32 cellular contexts compared by ENCODE assay signal in genomic region chr3:30941342-30941741, GRCh38. TPM values are rescaled to one million over a fixed set of nuclear protein-coding genes. Genes with fewer than 3 reads are reported as not detected.
"Had no signal": no experiment of that assay in that cellular context is flagged by ENCODE, and none has a peak within 500 bp of the region (broad histone marks: within the 10 kb centered on the region; RNA-seq: fewer than 3 reads in every experiment).

No MANE protein-coding gene starts in this region.

- DNase-seq: activated B cell treated with CpG ODN at 0.5 μM for 24 hours; activated CD4-positive, alpha-beta memory T cell treated with anti-CD3 and anti-CD28 coated beads for 36 hours; activated CD4-positive, alpha-beta T cell treated with anti-CD3 and anti-CD28 coated beads for 1 hour; activated CD4-positive, alpha-beta T cell treated with anti-CD3 and anti-CD28 coated beads, Interleukin-2, amount 10 ng/mL, durations not matched to agents 7 days and 5 days; activated gamma-delta T cell treated with Interleukin-2 at 50 U/mL for 16 hours; activated naive CD4-positive, alpha-beta T cell treated with anti-CD3 and anti-CD28 coated beads, Interleukin-2, amount 10 ng/mL, durations not matched to agents 7 days and 5 days; activated T-cell treated with anti-CD3 and anti-CD28 coated beads for 4 hours; activated T-cell treated with anti-CD3 and anti-CD28 coated beads, Interleukin-2, amount 50 U/mL, for 48 hours; amniotic stem cell; body of pancreas; central memory CD4-positive, alpha-beta T cell; Karpas-422; NCI-H1105; NCI-H1436; NCI-H1694 treated with DMSO at 0.1 percent for 48 hours; NCI-H2081; NCI-H510A treated with DMSO at 0.1 percent for 48 hours; NCI-H69; NK-92 treated with Interleukin-12 subunit alpha and Interleukin-12 subunit beta, amount 100 ng/mL, for 24 hours; OCI-M1; RPMI8226; T-helper 1 cell had no signal

- H3K36me3 Mint-ChIP-seq: activated CD4-positive, alpha-beta memory T cell treated with anti-CD3 and anti-CD28 coated beads for 36 hours; activated naive CD4-positive, alpha-beta T cell treated with anti-CD3 and anti-CD28 coated beads, Interleukin-2, amount 10 ng/mL, durations not matched to agents 7 days and 5 days had no signal

- H3K9me3 Mint-ChIP-seq: activated B cell treated with CpG ODN at 0.5 μM for 24 hours had no signal

- H3K4me1 ChIP-seq: ascending aorta, body of pancreas had no signal

- H3K36me3 ChIP-seq: ascending aorta had no signal

- H3K27ac Mint-ChIP-seq: activated B cell treated with CpG ODN at 0.5 μM for 24 hours; activated CD4-positive, alpha-beta memory T cell treated with anti-CD3 and anti-CD28 coated beads for 36 hours; activated CD4-positive, alpha-beta T cell treated with anti-CD3 and anti-CD28 coated beads, Interleukin-2, amount 10 ng/mL, durations not matched to agents 7 days and 5 days; activated naive CD4-positive, alpha-beta T cell treated with anti-CD3 and anti-CD28 coated beads, Interleukin-2, amount 10 ng/mL, durations not matched to agents 7 days and 5 days; activated T-helper 2 cell treated with anti-CD3 and anti-CD28 coated beads, Interferon-gamma antibody, Interleukin-2, Interleukin-4, amounts not matched to agents 10 μg/mL and 5 μg/mL and 100 μg/mL, durations not matched to agents 14 hours and 24 hours and 36 hours had no signal

- H3K4me3 ChIP-seq: ascending aorta, body of pancreas, K562, SK-N-MC had no signal

- H3K27me3 ChIP-seq: ascending aorta, body of pancreas had no signal

- H3K9me3 ChIP-seq: ascending aorta, body of pancreas had no signal

- H3K27ac ChIP-seq: ascending aorta, body of pancreas, SK-N-MC had no signal

- H3K4me3 Mint-ChIP-seq: activated B cell treated with CpG ODN at 0.5 μM for 24 hours; activated CD4-positive, alpha-beta memory T cell treated with anti-CD3 and anti-CD28 coated beads for 36 hours; activated CD4-positive, alpha-beta T cell treated with anti-CD3 and anti-CD28 coated beads, Interleukin-2, amount 10 ng/mL, durations not matched to agents 7 days and 5 days; activated naive CD4-positive, alpha-beta T cell treated with anti-CD3 and anti-CD28 coated beads, Interleukin-2, amount 10 ng/mL, durations not matched to agents 7 days and 5 days had no signal

- ATAC-seq: body of pancreas, K562, Panc1, Right ventricle myocardium inferior had no signal

- H3K27me3 Mint-ChIP-seq: activated CD4-positive, alpha-beta memory T cell treated with anti-CD3 and anti-CD28 coated beads for 36 hours; activated CD4-positive, alpha-beta T cell treated with anti-CD3 and anti-CD28 coated beads, Interleukin-2, amount 10 ng/mL, durations not matched to agents 7 days and 5 days had no signal

- H3K4me1 Mint-ChIP-seq: activated B cell treated with CpG ODN at 0.5 μM for 24 hours; activated naive CD4-positive, alpha-beta T cell treated with anti-CD3 and anti-CD28 coated beads, Interleukin-2, amount 10 ng/mL, durations not matched to agents 7 days and 5 days had no signal

RNA-seq across cellular contexts. Expression of gene GADL1, which starts 46.9 kb away (rescaled TPM):
- total RNA-seq: activated B cell treated with CpG ODN at 0.5 μM for 24 hours; activated CD4-positive, alpha-beta memory T cell treated with anti-CD3 and anti-CD28 coated beads for 36 hours; activated CD4-positive, alpha-beta T cell treated with anti-CD3 and anti-CD28 coated beads, Interleukin-2, amount 10 ng/mL, durations not matched to agents 7 days and 5 days; activated CD8-positive, alpha-beta memory T cell treated with anti-CD3 and anti-CD28 coated beads for 36 hours; activated T-helper 2 cell treated with anti-CD3 and anti-CD28 coated beads, Interferon-gamma antibody, Interleukin-2, Interleukin-4, amounts not matched to agents 10 μg/mL and 5 μg/mL and 100 μg/mL, durations not matched to agents 14 hours and 24 hours and 36 hours; ascending aorta; body of pancreas; bronchial epithelial cell; chondrocyte; Right ventricle myocardium inferior; T-helper 2 cell treated with Interferon-gamma antibody and Interleukin-4, amounts not matched to agents 100 ng/mL and 5 ng/mL, for 36 hours had no signal
- polyA plus RNA-seq: K562 had no signal
